In the genomic region with DNA sequence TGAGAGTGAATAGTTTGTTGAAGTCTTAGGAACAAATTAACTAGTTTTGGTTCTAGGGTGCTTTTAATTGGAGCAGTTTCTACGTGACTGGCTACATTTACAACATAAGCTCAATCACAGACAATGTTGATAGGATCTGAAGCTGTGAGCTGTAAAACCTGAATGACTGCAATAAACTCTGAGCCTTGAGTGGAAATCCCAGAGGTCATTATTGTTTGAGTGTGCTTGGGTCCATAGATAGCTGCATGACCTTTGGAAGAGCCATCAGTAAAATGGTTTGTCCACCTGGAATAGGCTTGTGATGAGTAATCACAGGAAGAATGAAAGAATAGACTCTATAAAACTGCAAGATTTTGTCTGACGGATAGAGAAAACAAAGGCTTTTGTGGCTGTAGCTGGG, we compare ENCODE assay signal across 1 cellular context.
TF ChIP-seq lines count a peak whose summit lies in the region.

No MANE protein-coding gene starts in this region.

TF ChIP-seq in HEK293, 187 proteins besides CTCF, POLR2A, EP300 and RAD21 (continued from another document):
- TF ChIP-seq, protein P1, sequence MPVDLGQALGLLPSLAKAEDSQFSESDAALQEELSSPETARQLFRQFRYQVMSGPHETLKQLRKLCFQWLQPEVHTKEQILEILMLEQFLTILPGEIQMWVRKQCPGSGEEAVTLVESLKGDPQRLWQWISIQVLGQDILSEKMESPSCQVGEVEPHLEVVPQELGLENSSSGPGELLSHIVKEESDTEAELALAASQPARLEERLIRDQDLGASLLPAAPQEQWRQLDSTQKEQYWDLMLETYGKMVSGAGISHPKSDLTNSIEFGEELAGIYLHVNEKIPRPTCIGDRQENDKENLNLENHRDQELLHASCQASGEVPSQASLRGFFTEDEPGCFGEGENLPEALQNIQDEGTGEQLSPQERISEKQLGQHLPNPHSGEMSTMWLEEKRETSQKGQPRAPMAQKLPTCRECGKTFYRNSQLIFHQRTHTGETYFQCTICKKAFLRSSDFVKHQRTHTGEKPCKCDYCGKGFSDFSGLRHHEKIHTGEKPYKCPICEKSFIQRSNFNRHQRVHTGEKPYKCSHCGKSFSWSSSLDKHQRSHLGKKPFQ (tag by site-specific recombination; IDR thresholded peaks at IDR 0.05), result 0 out of 2 replicates have a peak, but pooled peaks have one; percentile 25
- TF ChIP-seq FEZF1 (tag by site-specific recombination; IDR thresholded peaks at IDR 0.05), result peak; percentile 56
- TF ChIP-seq ZNF596 (tag by site-specific recombination; IDR thresholded peaks at IDR 0.05), result peak; percentile 50; the same call in 1 of the 2 replicates
- no peak for TF ChIP-seq ZNF785 (tag by site-specific recombination; IDR thresholded peaks at IDR 0.05)
- no peak for TF ChIP-seq ZFP69B (tag by site-specific recombination; IDR thresholded peaks at IDR 0.05)
- no peak for TF ChIP-seq ZNF23 (tag by site-specific recombination; IDR thresholded peaks at IDR 0.05; ENCODE audit: borderline replicate concordance)
- peak; percentile 33; the same call in 1 of the 2 replicates for TF ChIP-seq ZEB2 (tag by site-specific recombination; IDR thresholded peaks at IDR 0.05)
- peak; percentile 97 for TF ChIP-seq ZSCAN30 (tag by site-specific recombination; IDR thresholded peaks at IDR 0.05)
- peak; percentile 78; the same call in 1 of the 2 replicates for TF ChIP-seq TRIM28 (IDR thresholded peaks at IDR 0.05; ENCODE audit: borderline replicate concordance, low read length)
- TF ChIP-seq, protein P2, sequence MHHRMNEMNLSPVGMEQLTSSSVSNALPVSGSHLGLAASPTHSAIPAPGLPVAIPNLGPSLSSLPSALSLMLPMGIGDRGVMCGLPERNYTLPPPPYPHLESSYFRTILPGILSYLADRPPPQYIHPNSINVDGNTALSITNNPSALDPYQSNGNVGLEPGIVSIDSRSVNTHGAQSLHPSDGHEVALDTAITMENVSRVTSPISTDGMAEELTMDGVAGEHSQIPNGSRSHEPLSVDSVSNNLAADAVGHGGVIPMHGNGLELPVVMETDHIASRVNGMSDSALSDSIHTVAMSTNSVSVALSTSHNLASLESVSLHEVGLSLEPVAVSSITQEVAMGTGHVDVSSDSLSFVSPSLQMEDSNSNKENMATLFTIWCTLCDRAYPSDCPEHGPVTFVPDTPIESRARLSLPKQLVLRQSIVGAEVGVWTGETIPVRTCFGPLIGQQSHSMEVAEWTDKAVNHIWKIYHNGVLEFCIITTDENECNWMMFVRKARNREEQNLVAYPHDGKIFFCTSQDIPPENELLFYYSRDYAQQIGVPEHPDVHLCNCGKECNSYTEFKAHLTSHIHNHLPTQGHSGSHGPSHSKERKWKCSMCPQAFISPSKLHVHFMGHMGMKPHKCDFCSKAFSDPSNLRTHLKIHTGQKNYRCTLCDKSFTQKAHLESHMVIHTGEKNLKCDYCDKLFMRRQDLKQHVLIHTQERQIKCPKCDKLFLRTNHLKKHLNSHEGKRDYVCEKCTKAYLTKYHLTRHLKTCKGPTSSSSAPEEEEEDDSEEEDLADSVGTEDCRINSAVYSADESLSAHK (tag by site-specific recombination; IDR thresholded peaks at IDR 0.05), result peak; percentile 59
- no peak for TF ChIP-seq ZNF48 (tag by site-specific recombination; IDR thresholded peaks at IDR 0.05)
